8 cellular contexts compared by ENCODE assay signal in the genomic region with DNA sequence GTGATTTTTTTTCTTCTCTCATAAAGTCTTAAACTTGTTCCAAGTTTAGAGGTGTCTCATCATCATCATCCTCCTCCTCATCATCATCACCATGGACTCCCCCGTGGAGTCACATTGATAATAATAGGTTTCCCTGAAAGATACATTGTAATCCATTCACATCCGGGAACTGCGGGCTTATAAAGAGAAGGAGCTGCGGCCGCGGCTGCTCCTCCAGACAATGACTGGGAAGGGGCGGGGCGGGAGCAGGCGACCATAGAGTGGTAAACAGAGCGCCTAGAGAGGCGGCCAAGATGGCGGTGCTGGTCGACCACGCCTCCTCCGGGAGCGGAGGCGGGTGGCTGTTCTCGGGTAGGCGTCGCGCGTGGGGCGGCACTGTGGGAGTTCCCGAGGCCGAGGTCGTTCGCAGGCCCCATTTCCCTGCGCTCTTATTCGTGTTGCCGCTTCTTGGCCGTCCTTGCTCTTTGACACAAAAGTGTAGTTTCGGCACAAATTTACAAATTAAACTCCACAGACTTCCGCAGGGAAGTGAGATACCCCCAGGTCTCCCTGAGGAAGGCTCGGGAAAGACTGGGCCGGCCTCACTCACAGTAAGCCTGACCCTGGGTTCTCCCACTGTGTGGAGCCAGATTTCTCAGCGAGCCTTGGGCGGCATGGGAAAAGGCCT. TPM values are rescaled to one million over a fixed set of nuclear protein-coding genes. Genes with fewer than 3 reads are reported as not detected.
A peak's percentile ranks its signal among the peaks of the same experiment; 100 is the strongest.
DNase-seq lines count a peak whose midpoint lies in the region; ATAC-seq and TF ChIP-seq lines count a peak whose summit lies in the region.

No MANE protein-coding gene starts in this region.

- peaks cover 39% of the 10 kb centered on the region for H3K4me1 ChIP-seq in left ventricle myocardium inferior

- H2AFZ ChIP-seq in SU-DHL-6 (ENCODE audit: low read depth, low read length, severe bottlenecking) = no peak overlapping the region

- H3K27ac ChIP-seq in SU-DHL-6 (ENCODE audit: low read depth, low read length) (no peak overlapping the region), angular gyrus (ENCODE audit: low read depth, low read length) (peak overlapping the region; percentile 78), left ventricle myocardium inferior (replicated peaks) (peak overlapping the region; percentile 90)

- peaks cover 12% of the 10 kb centered on the region for H3K4me1 Mint-ChIP-seq in type B pancreatic cell (ENCODE audit: unreplicated experiment)

- H4K20me1 ChIP-seq in SU-DHL-6 (ENCODE audit: low read depth, low read length) = no peaks in the 10 kb centered on the region

- peak; percentile 88 for ATAC-seq in HG02623 (IDR thresholded peaks at IDR 0.05; ENCODE audit: unreplicated experiment)

- no peak for TF ChIP-seq CTCF in GM06990 (IDR thresholded peaks at IDR 0.05; ENCODE audit: insufficient read depth, low read length, poor library complexity, severe bottlenecking)
- TF ChIP-seq CTCF in SU-DHL-6 (IDR thresholded peaks at IDR 0.05; ENCODE audit: insufficient read depth, low read length, poor library complexity, severe bottlenecking) = no peak
- no peak for TF ChIP-seq CTCF in left ventricle myocardium inferior (IDR thresholded peaks at IDR 0.05; ENCODE audit: borderline replicate concordance)
- TF ChIP-seq CTCF in type B pancreatic cell (conservative IDR thresholded peaks at IDR 0.05) = no peak

- H3K9me3 ChIP-seq in SU-DHL-6 (ENCODE audit: insufficient read depth, low read length) (no peaks in the 10 kb centered on the region), left ventricle myocardium inferior (replicated peaks) (no peaks in the 10 kb centered on the region)

- H3K9ac ChIP-seq in SU-DHL-6 (ENCODE audit: low read length) = no peak overlapping the region

- H3K9me3 Mint-ChIP-seq in type B pancreatic cell = no peaks in the 10 kb centered on the region

- H3K36me3 Mint-ChIP-seq in type B pancreatic cell = peaks cover 6% of the 10 kb centered on the region

- no peaks in the 10 kb centered on the region for H3K9me2 ChIP-seq in SU-DHL-6 (replicated peaks; ENCODE audit: insufficient read depth, low read length)

- H3K27me3 ChIP-seq in GM06990 (replicated peaks; ENCODE audit: control insufficient read depth, insufficient read depth, low read length) (no peaks in the 10 kb centered on the region), SU-DHL-6 (ENCODE audit: low read length) (no peaks in the 10 kb centered on the region; the same call in 1 of the 2 replicates), left ventricle myocardium inferior (ENCODE audit: low read depth) (no peaks in the 10 kb centered on the region)

- H3K27ac Mint-ChIP-seq in type B pancreatic cell = peak overlapping the region; percentile 87

- H3K4me3 ChIP-seq in GM06990 (replicated peaks; ENCODE audit: low read depth, low read length) (peak overlapping the region; percentile 53), SU-DHL-6 (ENCODE audit: insufficient read depth, low read length, poor library complexity, severe bottlenecking) (peak overlapping the region; percentile 10), left ventricle myocardium inferior (peak overlapping the region; percentile 80)

- no peaks in the 10 kb centered on the region for H3K79me2 ChIP-seq in SU-DHL-6 (ENCODE audit: insufficient read depth, low read length)

- H3K4me3 Mint-ChIP-seq in type B pancreatic cell = peak overlapping the region; percentile 93

- no peaks in the 10 kb centered on the region for H3K27me3 Mint-ChIP-seq in type B pancreatic cell

- H3K36me3 ChIP-seq in GM06990 (ENCODE audit: control insufficient read depth, insufficient read depth, low read length) = no peaks in the 10 kb centered on the region
- no peaks in the 10 kb centered on the region for H3K36me3 ChIP-seq in SU-DHL-6 (ENCODE audit: low read length)
- H3K36me3 ChIP-seq in left ventricle myocardium inferior = no peaks in the 10 kb centered on the region

- intact Hi-C loops in left ventricle myocardium inferior (cut with micrococcal nuclease) (loop anchor here (5.0 to 10.0 kb wide), 2 partner anchors 75 to 278 kb away; no protein-coding TSS in a partner anchor), posterior cingulate gyrus (cut with DNase I) (loop anchor here (2.0 to 5.0 kb wide), 6 partner anchors 167 to 357 kb away; no protein-coding TSS in a partner anchor)

- DNase-seq in GM06990 (ENCODE audit: extremely low read depth, insufficient read length) (peak; percentile 75), NCI-H1417 (lab: John Stamatoyannopoulos, UW) (peak; percentile 94 to 100 (median 99)), left ventricle myocardium inferior (peak; percentile 98), posterior cingulate gyrus (peak; percentile 89 to 99 (median 93)), type B pancreatic cell (ENCODE audit: extremely low spot score, unreplicated experiment) (peak; percentile 95)

- no peaks in the 10 kb centered on the region for H3F3A ChIP-seq in SU-DHL-6 (ENCODE audit: insufficient read depth)

- H3K4me2 ChIP-seq in SU-DHL-6 (ENCODE audit: low read depth, low read length, poor library complexity, severe bottlenecking) = peak overlapping the region; percentile 47

RNA-seq across cellular contexts. Expression of a gene that starts 1.8 kb away (rescaled TPM):
- total RNA-seq in left ventricle myocardium inferior (58.9 TPM), type B pancreatic cell (ENCODE audit: low replicate concordance) (21.9 and 189 TPM in 2 replicates)

Comparison
In these comparisons a context has a peak if more than half of its experiments do, and no peak if none do; other contexts are left out.
1. H3K4me3 ChIP-seq: peak in every context shown above with its lines; median percentile 80 in left ventricle myocardium inferior; 53 in GM06990; 10 in SU-DHL-6.